Comparison of ENCODE assay signal across 11 cellular contexts in genomic region chr1:244654284-244655038, GRCh38. TPM values are rescaled to one million over a fixed set of nuclear protein-coding genes. Genes with fewer than 3 reads are reported as not detected.
DNase-seq lines count a peak whose midpoint lies in the region; TF ChIP-seq lines count a peak whose summit lies in the region.
"Had no signal": no experiment of that assay in that cellular context is flagged by ENCODE, and none has a peak within 500 bp of the region (broad histone marks: within the 10 kb centered on the region; RNA-seq: fewer than 3 reads in every experiment).

No MANE protein-coding gene starts in this region.

- no peak overlapping the region for H3K4me3 Mint-ChIP-seq in activated CD4-positive, alpha-beta T cell treated with anti-CD3 and anti-CD28 coated beads, Interleukin-2, amount 10 ng/mL, durations not matched to agents 7 days and 5 days

- no peaks in the 10 kb centered on the region for H3K27me3 Mint-ChIP-seq in activated CD4-positive, alpha-beta T cell treated with anti-CD3 and anti-CD28 coated beads, Interleukin-2, amount 10 ng/mL, durations not matched to agents 7 days and 5 days

- in situ Hi-C loops in KBM-7 (cut with MboI; ENCODE audit: low pct_unique_long_range_greater_than_20kb, low sequenced_read_pairs) = no loop called here

- H3K9ac ChIP-seq in muscle layer of colon (ENCODE audit: low read length) = peak overlapping the region; percentile 25

- peak overlapping the region; percentile 95 for H3K4me3 ChIP-seq in coronary artery
- H3K4me3 ChIP-seq in muscle layer of colon (ENCODE audit: low read depth in 1 of 2, low read length in 2 of 2) = peak overlapping the region in 1 of 2 donors; percentile 78

- peaks cover 29% of the 10 kb centered on the region for H3K36me3 Mint-ChIP-seq in activated CD4-positive, alpha-beta T cell treated with anti-CD3 and anti-CD28 coated beads, Interleukin-2, amount 10 ng/mL, durations not matched to agents 7 days and 5 days (ENCODE audit: low read depth)

- CTCF ChIA-PET in activated CD4-positive, alpha-beta T cell treated with anti-CD3 and anti-CD28 coated beads, Interleukin-2, amount 10 ng/mL, durations not matched to agents 7 days and 5 days (lab: Charles Lee) = interaction anchor here (1.1 kb wide), 1 partner anchor 209 kb away, joined by 3 read pairs; no protein-coding TSS in a partner anchor

- peaks cover 1% of the 10 kb centered on the region for H3K36me3 ChIP-seq in muscle layer of colon (ENCODE audit: insufficient read depth, low read length)

- H3K4me1 Mint-ChIP-seq in activated CD4-positive, alpha-beta T cell treated with anti-CD3 and anti-CD28 coated beads, Interleukin-2, amount 10 ng/mL, durations not matched to agents 7 days and 5 days = peaks cover 23% of the 10 kb centered on the region

- H3K9me3 ChIP-seq in muscle layer of colon (ENCODE audit: low read length) = no peaks in the 10 kb centered on the region

- POLR2A ChIA-PET in activated CD4-positive, alpha-beta T cell treated with anti-CD3 and anti-CD28 coated beads, Interleukin-2, amount 10 ng/mL, durations not matched to agents 7 days and 5 days (lab: Charles Lee) = no interaction called here

- DNase-seq in AG08396 (ENCODE audit: low spot score) = peak; percentile 23
- peak; percentile 23 for DNase-seq in KBM-7
- no peak for DNase-seq in coronary artery (ENCODE audit: low spot score)
- DNase-seq in activated CD4-positive, alpha-beta T cell treated with anti-CD3 and anti-CD28 coated beads for 4 hours = no peak
- no peak for DNase-seq in activated CD4-positive, alpha-beta T cell treated with anti-CD3 and anti-CD28 coated beads, Interleukin-2, amount 10 ng/mL, durations not matched to agents 7 days and 5 days
- DNase-seq in effector CD8-positive, alpha-beta T cell (lab: John Stamatoyannopoulos, UW) = no peak
- DNase-seq in mucosa of gallbladder (ENCODE audit: low spot score) = no peak
- DNase-seq: activated T-cell treated with anti-CD3 and anti-CD28 coated beads for 4 hours, GDM1, occipital lobe had no signal

- H3K4me1 ChIP-seq in muscle layer of colon (ENCODE audit: insufficient read depth, low read length) = peaks cover 38% of the 10 kb centered on the region

- no peak overlapping the region for H3K27ac Mint-ChIP-seq in activated CD4-positive, alpha-beta T cell treated with anti-CD3 and anti-CD28 coated beads, Interleukin-2, amount 10 ng/mL, durations not matched to agents 7 days and 5 days

- TF ChIP-seq CTCF in coronary artery (IDR thresholded peaks at IDR 0.05) = no peak

- no peaks in the 10 kb centered on the region for H3K9me3 Mint-ChIP-seq in activated CD4-positive, alpha-beta T cell treated with anti-CD3 and anti-CD28 coated beads, Interleukin-2, amount 10 ng/mL, durations not matched to agents 7 days and 5 days

- no peaks in the 10 kb centered on the region for H3K27me3 ChIP-seq in muscle layer of colon (ENCODE audit: control insufficient read depth in 1 of 2, insufficient read depth in 2 of 2, low read length in 2 of 2)

- H3K27ac ChIP-seq in coronary artery = peak overlapping the region; percentile 91 to 97
- H3K27ac ChIP-seq in muscle layer of colon (ENCODE audit: low read depth, low read length) = peak overlapping the region; percentile 92

RNA-seq across cellular contexts. Expression of gene DESI2, which starts 1.5 kb away (rescaled TPM):
- 10 to 100 TPM; 29.6 to 29.7 TPM for total RNA-seq in activated CD4-positive, alpha-beta T cell treated with anti-CD3 and anti-CD28 coated beads, Interleukin-2, amount 10 ng/mL, durations not matched to agents 7 days and 5 days
- total RNA-seq in mucosa of gallbladder = 20.1 TPM

Comparison
In these comparisons a context has a peak if more than half of its experiments do, and no peak if none do; other contexts are left out.
1. DNase-seq: peak in AG08396 (single experiment) and KBM-7 (single experiment); none in coronary artery (single experiment), activated CD4-positive, alpha-beta T cell treated with anti-CD3 and anti-CD28 coated beads for 4 hours (0 of 2), activated CD4-positive, alpha-beta T cell treated with anti-CD3 and anti-CD28 coated beads, Interleukin-2, amount 10 ng/mL, durations not matched to agents 7 days and 5 days (single experiment), effector CD8-positive, alpha-beta T cell (single experiment) and mucosa of gallbladder (single experiment).